Comparison of ENCODE assay signal across 10 cellular contexts in genomic region chr7:8149222-8149621, GRCh38.
A peak's percentile ranks its signal among the peaks of the same experiment; 100 is the strongest.
DNase-seq lines count a peak whose midpoint lies in the region; ATAC-seq, FAIRE-seq and TF ChIP-seq lines count a peak whose summit lies in the region.
"Had no signal": no experiment of that assay in that cellular context is flagged by ENCODE, and none has a peak within 500 bp of the region (broad histone marks: within the 10 kb centered on the region; RNA-seq: fewer than 3 reads in every experiment).

No MANE protein-coding gene starts in this region.

- H3K27ac ChIP-seq in right lobe of liver, result no peak overlapping the region
- no peak overlapping the region for H3K27ac ChIP-seq in HepG2 (ENCODE audit: extremely low read length, insufficient read depth, low read length)
- H3K27ac ChIP-seq: esophagus muscularis mucosa had no signal

- no peak overlapping the region for H2AFZ ChIP-seq in HepG2 (ENCODE audit: low read length)

- H3K9me3 ChIP-seq in right lobe of liver, result no peaks in the 10 kb centered on the region
- no peaks in the 10 kb centered on the region for H3K9me3 ChIP-seq in HepG2 (ENCODE audit: low read length)
- H3K9me3 ChIP-seq: esophagus muscularis mucosa had no signal

- H3K36me3 ChIP-seq in right lobe of liver (no peaks in the 10 kb centered on the region), HepG2 (replicated peaks in 1 of 2; ENCODE audit: control insufficient read depth in 1 of 2, insufficient read depth in 2 of 2, low read length in 2 of 2) (no peaks in the 10 kb centered on the region)
- H3K36me3 ChIP-seq: esophagus muscularis mucosa had no signal

- no peak for FAIRE-seq in HepG2 (lab: Jason Lieb, UNC)

- BruUV-seq in HepG2 (replicated peaks; lab: Mats Ljungman, UMichigan), result no TSS peak

- DNase-seq in right lobe of liver (no peak), HepG2 (ENCODE audit: low spot score) (no peak), activated B cell treated with CpG ODN at 0.5 μM for 24 hours (no peak), T1000 (lab: John Stamatoyannopoulos, UW) (no peak), superior temporal gyrus (ENCODE audit: extremely low spot score) (no peak), NCI-H1436 treated with DMSO at 0.1 percent for 48 hours (lab: John Stamatoyannopoulos, UW) (no peak)

- H3K36me3 Mint-ChIP-seq in activated B cell treated with CpG ODN at 0.5 μM for 24 hours (ENCODE audit: low read depth), result no peaks in the 10 kb centered on the region

- POLR2A ChIA-PET in HepG2 (lab: Yijun Ruan, JAX) (no interaction called here), activated B cell treated with CpG ODN at 0.5 μM for 24 hours (lab: Charles Lee) (no interaction called here)

- TF ChIP-seq CTCF in right lobe of liver (IDR thresholded peaks at IDR 0.05) (no peak), HepG2 (CRISPR knock-in tag; IDR thresholded peaks at IDR 0.05) (no peak), activated B cell treated with CpG ODN at 0.5 μM for 24 hours (IDR thresholded peaks at IDR 0.05) (no peak)

- TF ChIP-seq POLR2A in right lobe of liver (IDR thresholded peaks at IDR 0.05), result no peak
- no peak for TF ChIP-seq POLR2A in HepG2 (IDR thresholded peaks at IDR 0.05; ENCODE audit: insufficient read depth in 1 of 2, low read depth in 2 of 2, low read length in 2 of 2)

- H3K4me1 ChIP-seq in right lobe of liver (peaks cover 0 to 11% (median 1%) of the 10 kb centered on the region in 4 donors), HepG2 (ENCODE audit: insufficient read depth, low read length) (no peaks in the 10 kb centered on the region)

- TF ChIP-seq EP300 in HepG2 (IDR thresholded peaks at IDR 0.05; ENCODE audit: low read depth in 2 of 2, low read length in 2 of 2) (no peak), HepG2 (CRISPR knock-in tag; IDR thresholded peaks at IDR 0.05; ENCODE audit: borderline replicate concordance) (no peak)

- H3K79me2 ChIP-seq in HepG2 (ENCODE audit: insufficient read depth, low read length), result no peaks in the 10 kb centered on the region

- no peak overlapping the region for H3K9ac ChIP-seq in HepG2 (ENCODE audit: insufficient read depth, low read depth, low read length)

- ATAC-seq in right lobe of liver (peak; percentile 32 to 69 (median 62)), HepG2 (no peak), HG03025 (IDR thresholded peaks at IDR 0.05; ENCODE audit: low FRiP score, unreplicated experiment) (peak; percentile 55), activated B cell treated with CpG ODN at 0.5 μM for 24 hours (ENCODE audit: low read depth) (peak; percentile 62), GM18520 (IDR thresholded peaks at IDR 0.05; ENCODE audit: unreplicated experiment) (no peak)
- ATAC-seq: Right ventricle myocardium inferior had no signal

- no peaks in the 10 kb centered on the region for H4K20me1 ChIP-seq in HepG2 (ENCODE audit: insufficient read depth, low read length)

- H3K4me2 ChIP-seq in HepG2 (ENCODE audit: low read depth, low read length), result no peak overlapping the region

- no peaks in the 10 kb centered on the region for H3K27me3 Mint-ChIP-seq in activated B cell treated with CpG ODN at 0.5 μM for 24 hours

- H3K4me1 Mint-ChIP-seq in activated B cell treated with CpG ODN at 0.5 μM for 24 hours, result peaks cover 28% of the 10 kb centered on the region

- WGBS in right lobe of liver (ENCODE audit: insufficient coverage, low coverage, low lambda C conversion rate, missing lambda C conversion rate), result 52% methylated on average over 4 of the region's 4 CpGs
- 36% methylated on average over 4 of the region's 4 CpGs for WGBS in HepG2 (ENCODE audit: low lambda C conversion rate)

- no peaks in the 10 kb centered on the region for H3K27me3 ChIP-seq in right lobe of liver
- H3K27me3 ChIP-seq in HepG2 (ENCODE audit: control insufficient read depth in 1 of 2, insufficient read depth in 2 of 2, low read length in 2 of 2), result no peaks in the 10 kb centered on the region
- H3K27me3 ChIP-seq: esophagus muscularis mucosa had no signal

- H3K4me3 ChIP-seq in right lobe of liver, result no peak overlapping the region
- no peak overlapping the region for H3K4me3 ChIP-seq in HepG2 (replicated peaks in 1 of 3; ENCODE audit: insufficient read depth in 1 of 3, low read depth in 2 of 3, low read length in 3 of 3)
- H3K4me3 ChIP-seq: esophagus muscularis mucosa had no signal

- peak overlapping the region; percentile 35 for H3K4me3 Mint-ChIP-seq in activated B cell treated with CpG ODN at 0.5 μM for 24 hours

- CTCF ChIA-PET in HepG2 (lab: Yijun Ruan, JAX; ENCODE audit: low intra/inter-chr PET ratio, low total read pairs) (no interaction called here), activated B cell treated with CpG ODN at 0.5 μM for 24 hours (lab: Charles Lee) (no interaction called here)

- TF ChIP-seq RAD21 in HepG2 (CRISPR knock-in tag; IDR thresholded peaks at IDR 0.05), result no peak

- in situ Hi-C loops in HepG2 (cut with HindIII; ENCODE audit: extremely low pct_ligation_motif_present, low pct_unique_long_range_greater_than_20kb), result no loop called here

- H3K27ac Mint-ChIP-seq in activated B cell treated with CpG ODN at 0.5 μM for 24 hours, result peak overlapping the region; percentile 53

- H3K9me3 Mint-ChIP-seq in activated B cell treated with CpG ODN at 0.5 μM for 24 hours, result no peaks in the 10 kb centered on the region

- intact Hi-C loops in right lobe of liver (cut with DNase I) (no loop called here), HepG2 (cut with micrococcal nuclease; ENCODE audit: unreplicated experiment) (no loop called here), activated B cell treated with CpG ODN at 0.5 μM for 24 hours (cut with micrococcal nuclease) (no loop called here)

TF ChIP-seq in HepG2, 621 proteins besides CTCF, POLR2A, EP300 and RAD21:
- TF ChIP-seq GABPA (IDR thresholded peaks at IDR 0.05; ENCODE audit: low read depth, low read length), result no peak
- no peak for TF ChIP-seq GABPA (CRISPR knock-in tag; IDR thresholded peaks at IDR 0.05; ENCODE audit: low read depth)
- TF ChIP-seq NCOA1 (CRISPR knock-in tag; IDR thresholded peaks at IDR 0.05), result no peak
- TF ChIP-seq KAT7 (CRISPR knock-in tag; IDR thresholded peaks at IDR 0.05; ENCODE audit: borderline replicate concordance), result no peak
- TF ChIP-seq ZNF678 (CRISPR knock-in tag; IDR thresholded peaks at IDR 0.05), result no peak
- no peak for TF ChIP-seq ZIK1 (CRISPR knock-in tag; IDR thresholded peaks at IDR 0.05; ENCODE audit: borderline replicate concordance, low read depth)
- no peak for TF ChIP-seq NFE2L2 (IDR thresholded peaks at IDR 0.05; ENCODE audit: low read length)
- TF ChIP-seq IRF1 (CRISPR knock-in tag; IDR thresholded peaks at IDR 0.05; ENCODE audit: low read depth), result no peak
- no peak for TF ChIP-seq NFE2 (CRISPR knock-in tag; IDR thresholded peaks at IDR 0.05)
- TF ChIP-seq ZNF660 (CRISPR knock-in tag; IDR thresholded peaks at IDR 0.05; ENCODE audit: borderline replicate concordance, low read depth), result no peak
- no peak for TF ChIP-seq ONECUT2 (CRISPR knock-in tag; IDR thresholded peaks at IDR 0.05)
- TF ChIP-seq CHD4 (IDR thresholded peaks at IDR 0.05; ENCODE audit: borderline replicate concordance, low read length), result no peak
- TF ChIP-seq EHMT2 (IDR thresholded peaks at IDR 0.05; ENCODE audit: borderline replicate concordance, low read depth, low read length), result no peak
- TF ChIP-seq PHF5A (CRISPR knock-in tag; IDR thresholded peaks at IDR 0.05; ENCODE audit: low read depth, unreplicated experiment), result no peak
- TF ChIP-seq RNF2 (conservative IDR thresholded peaks at IDR 0.05; ENCODE audit: low read depth), result no peak
- no peak for TF ChIP-seq ZNF224 (CRISPR knock-in tag; IDR thresholded peaks at IDR 0.05)
- TF ChIP-seq HOMEZ (CRISPR knock-in tag; IDR thresholded peaks at IDR 0.05; ENCODE audit: low read depth), result no peak
- TF ChIP-seq MATR3 (CRISPR knock-in tag; IDR thresholded peaks at IDR 0.05), result no peak

Comparison
In these comparisons a context has a peak if more than half of its experiments do, and no peak if none do; other contexts are left out.
1. ATAC-seq: peak in right lobe of liver (4 of 4), HG03025 (single experiment) and activated B cell treated with CpG ODN at 0.5 μM for 24 hours (single experiment); none in HepG2 (single experiment) and GM18520 (single experiment).